In the genomic region with DNA sequence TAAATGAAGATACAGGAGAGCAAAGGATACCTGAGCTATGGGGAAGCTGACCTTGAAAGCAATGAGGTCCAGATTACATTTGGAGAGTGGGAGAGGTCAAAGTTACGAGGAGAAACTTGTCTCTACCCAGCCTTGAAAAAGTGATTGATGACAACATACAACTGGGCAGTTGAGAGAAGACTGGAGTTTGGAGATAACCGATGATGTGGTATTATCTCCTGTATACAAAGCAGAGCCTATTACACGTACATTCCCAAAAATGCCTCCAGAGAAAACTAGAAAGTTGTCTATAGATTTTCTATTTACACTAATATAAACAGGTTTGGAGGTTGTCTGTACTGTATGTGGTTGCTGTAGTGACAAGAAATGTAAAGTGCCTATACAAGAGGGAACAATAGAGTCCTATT, we compare ENCODE assay signal across 31 cellular contexts.
"Had no signal": no experiment of that assay in that cellular context is flagged by ENCODE, and none has a peak within 500 bp of the region (broad histone marks: within the 10 kb centered on the region; RNA-seq: fewer than 3 reads in every experiment).

No MANE protein-coding gene starts in this region.

- H3K9me3 Mint-ChIP-seq: naive thymus-derived CD4-positive, alpha-beta T cell; natural killer cell; nephron; neural crest cell; stimulated activated effector memory CD8-positive, alpha-beta T cell treated with anti-CD3 and anti-CD28 coated beads, Interleukin-12 subunit alpha, Interleukin-12 subunit beta, amount 100 ng/mL, for 72 hours; stimulated activated naive B cell treated with anti-CD40 and anti-IgM and Interleukin-4, amounts not matched to agents 10 μg/mL and 1 μg/mL and 100 μg/mL, for 72 hours; stimulated activated naive CD8-positive, alpha-beta T cell treated with anti-CD3 and anti-CD28 coated beads, Interleukin-15, Interleukin-2, amounts not matched to agents 100 ng/mL and 50 ng/mL, for 24 hours had no signal

- H3K27ac ChIP-seq: neutrophil, ovary, parathyroid adenoma, psoas muscle, skin epidermis, spleen, stomach, thoracic aorta, thyroid gland, tibial nerve, upper lobe of left lung, vagina had no signal

- DNase-seq: naive thymus-derived CD4-positive, alpha-beta T cell; natural killer cell; nucleus accumbens; ovary; posterior cingulate gyrus; psoas muscle; right cardiac atrium; spleen; stimulated activated CD4-positive, alpha-beta T cell treated with anti-CD3 and anti-CD28 coated beads, Interleukin-12 subunit alpha, Interleukin-12 subunit beta, amount 100 ng/mL, for 4 hours; stimulated activated CD4-positive, alpha-beta T cell treated with anti-CD3 and anti-CD28 coated beads, Interleukin-1b, Interleukin-23, amount 100 ng/mL, for 48 hours; stimulated activated CD4-positive, alpha-beta T cell treated with anti-CD3 and anti-CD28 coated beads, Interleukin-4, amount 100 ng/mL, for 24 hours; stimulated activated naive B cell treated with anti-CD40 and anti-IgM and Interleukin-4, amounts not matched to agents 10 μg/mL and 1 μg/mL and 100 μg/mL, for 72 hours; stimulated activated naive CD4-positive, alpha-beta T cell treated with Interleukin-2 at 50 U/mL for 16 hours; stomach; thyroid gland; trophoblast cell; upper lobe of left lung had no signal

- H3K9ac ChIP-seq: parathyroid adenoma had no signal

- H3K4me1 ChIP-seq: parathyroid adenoma, spleen, stomach, tibial nerve, upper lobe of left lung, vagina had no signal

- H3K4me1 Mint-ChIP-seq: naive thymus-derived CD4-positive, alpha-beta T cell had no signal

- H3K27me3 ChIP-seq: neutrophil, ovary, spleen, stomach, thyroid gland, tibial nerve, upper lobe of left lung, vagina had no signal

- H3K27me3 Mint-ChIP-seq: naive thymus-derived CD4-positive, alpha-beta T cell; progenitor cell of endocrine pancreas; stimulated activated naive B cell treated with anti-CD40 and anti-IgM and Interleukin-4, amounts not matched to agents 10 μg/mL and 1 μg/mL and 100 μg/mL, for 72 hours; stimulated activated naive CD8-positive, alpha-beta T cell treated with anti-CD3 and anti-CD28 coated beads, Interleukin-15, Interleukin-2, amounts not matched to agents 100 ng/mL and 50 ng/mL, for 24 hours had no signal

- H2AFZ ChIP-seq: parathyroid adenoma had no signal

- H3K36me3 ChIP-seq: ovary had no signal

- ATAC-seq: naive thymus-derived CD4-positive, alpha-beta T cell; natural killer cell; psoas muscle; right cardiac atrium; sciatic nerve; stimulated activated effector memory CD8-positive, alpha-beta T cell treated with anti-CD3 and anti-CD28 coated beads, Interleukin-12 subunit alpha, Interleukin-12 subunit beta, amount 100 ng/mL, for 72 hours; stimulated activated naive B cell treated with anti-CD40 and anti-IgM and Interleukin-4, amounts not matched to agents 10 μg/mL and 1 μg/mL and 100 μg/mL, for 72 hours had no signal

- H3K4me2 ChIP-seq: smooth muscle cell had no signal

- H3K27ac Mint-ChIP-seq: natural killer cell; nephron; progenitor cell of endocrine pancreas; stimulated activated effector memory CD8-positive, alpha-beta T cell treated with anti-CD3 and anti-CD28 coated beads, Interleukin-12 subunit alpha, Interleukin-12 subunit beta, amount 100 ng/mL, for 72 hours; stimulated activated naive CD8-positive, alpha-beta T cell treated with anti-CD3 and anti-CD28 coated beads, Interleukin-15, Interleukin-2, amounts not matched to agents 100 ng/mL and 50 ng/mL, for 24 hours had no signal

- H3K79me2 ChIP-seq: parathyroid adenoma had no signal

- H3K4me3 ChIP-seq: ovary, psoas muscle, skin epidermis, smooth muscle cell, spleen, stomach, thoracic aorta, thyroid gland, tibial nerve, upper lobe of left lung, vagina had no signal

- H3K9me3 ChIP-seq: neutrophil, ovary, psoas muscle, spleen, stomach, thoracic aorta, thyroid gland, tibial nerve, upper lobe of left lung, vagina had no signal

- H3K4me3 Mint-ChIP-seq: naive thymus-derived CD4-positive, alpha-beta T cell; natural killer cell; nephron; neural crest cell; stimulated activated effector memory CD8-positive, alpha-beta T cell treated with anti-CD3 and anti-CD28 coated beads, Interleukin-12 subunit alpha, Interleukin-12 subunit beta, amount 100 ng/mL, for 72 hours; stimulated activated naive B cell treated with anti-CD40 and anti-IgM and Interleukin-4, amounts not matched to agents 10 μg/mL and 1 μg/mL and 100 μg/mL, for 72 hours; stimulated activated naive CD8-positive, alpha-beta T cell treated with anti-CD3 and anti-CD28 coated beads, Interleukin-15, Interleukin-2, amounts not matched to agents 100 ng/mL and 50 ng/mL, for 24 hours had no signal

- FAIRE-seq: urothelium cell line had no signal
